Comparison of ENCODE assay signal across 8 cellular contexts in the genomic region with DNA sequence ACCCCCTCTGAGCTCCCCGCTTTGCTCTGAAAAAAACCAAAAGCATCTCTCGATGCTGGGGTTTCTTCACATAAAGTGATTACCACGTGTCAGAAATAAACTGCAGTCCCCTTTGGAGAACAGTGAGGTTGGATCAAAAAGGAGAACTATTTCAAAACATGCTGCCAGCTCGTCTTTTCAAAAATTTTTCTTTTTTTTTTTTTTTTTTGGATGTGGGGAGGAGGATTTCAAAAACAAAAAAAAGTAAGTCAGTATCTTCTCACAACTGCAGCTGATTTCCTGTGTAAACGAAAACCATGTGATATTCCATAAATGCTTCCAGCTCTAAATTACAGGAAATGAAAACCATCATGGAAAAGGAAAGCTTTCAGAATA.
A peak's percentile ranks its signal among the peaks of the same experiment; 100 is the strongest.
DNase-seq lines count a peak whose midpoint lies in the region; ATAC-seq and TF ChIP-seq lines count a peak whose summit lies in the region.

No MANE protein-coding gene starts in this region.

- H3K4me3 ChIP-seq in gastrocnemius medialis, result peak overlapping the region; percentile 55 to 91 (median 77)

- H3K4me3 Mint-ChIP-seq in activated CD4-positive, alpha-beta T cell treated with anti-CD3 and anti-CD28 coated beads, Interleukin-2, amount 10 ng/mL, durations not matched to agents 7 days and 5 days, result peak overlapping the region; percentile 67

- H3K9me3 Mint-ChIP-seq in activated CD4-positive, alpha-beta T cell treated with anti-CD3 and anti-CD28 coated beads, Interleukin-2, amount 10 ng/mL, durations not matched to agents 7 days and 5 days, result peaks cover under 1% of the 10 kb centered on the region
- H3K9me3 Mint-ChIP-seq in activated naive CD4-positive, alpha-beta T cell treated with anti-CD3 and anti-CD28 coated beads, Interleukin-2, amount 50 U/mL, for 72 hours, result peaks cover 0 to under 1% of the 10 kb centered on the region in 2 donors

- POLR2A ChIA-PET in activated CD4-positive, alpha-beta T cell treated with anti-CD3 and anti-CD28 coated beads, Interleukin-2, amount 10 ng/mL, durations not matched to agents 7 days and 5 days (lab: Charles Lee), result no interaction called here

- H3K36me3 ChIP-seq in gastrocnemius medialis, result no peaks in the 10 kb centered on the region

- no peak for DNase-seq in activated CD4-positive, alpha-beta T cell treated with anti-CD3 and anti-CD28 coated beads, Interleukin-2, amount 10 ng/mL, durations not matched to agents 7 days and 5 days
- DNase-seq in activated CD4-positive, alpha-beta T cell treated with anti-CD3 and anti-CD28 coated beads for 4 hours, result no peak
- no peak for DNase-seq in activated naive CD4-positive, alpha-beta T cell treated with anti-CD3 and anti-CD28 coated beads, Interleukin-2, amount 50 U/mL, for 72 hours (ENCODE audit: low spot score in 2 of 2)
- DNase-seq in hepatic stellate cell (ENCODE audit: low spot score), result peak; percentile 31
- no peak for DNase-seq in gastrocnemius medialis
- no peak for DNase-seq in GM19238 (ENCODE audit: insufficient read length, low spot score)
- no peak for DNase-seq in NCI-H2227 (lab: John Stamatoyannopoulos, UW; ENCODE audit: unreplicated experiment)

- CTCF ChIA-PET in activated CD4-positive, alpha-beta T cell treated with anti-CD3 and anti-CD28 coated beads, Interleukin-2, amount 10 ng/mL, durations not matched to agents 7 days and 5 days (lab: Charles Lee), result interaction anchor here (0.6 to 2.8 kb wide), 18 partner anchors 10 to 706 kb away, joined by 3 to 9 read pairs (median 4); partner anchors contain the start of gene ZNF438

- H3K27ac Mint-ChIP-seq in activated CD4-positive, alpha-beta T cell treated with anti-CD3 and anti-CD28 coated beads, Interleukin-2, amount 10 ng/mL, durations not matched to agents 7 days and 5 days, result peak overlapping the region; percentile 48
- peak overlapping the region; percentile 52 to 69 for H3K27ac Mint-ChIP-seq in activated naive CD4-positive, alpha-beta T cell treated with anti-CD3 and anti-CD28 coated beads, Interleukin-2, amount 50 U/mL, for 72 hours

- H3K9me3 ChIP-seq in gastrocnemius medialis, result no peaks in the 10 kb centered on the region

- intact Hi-C loops in gastrocnemius medialis (cut with DNase I; ENCODE audit: low total_unique reads), result loop anchor here (1.0 to 10.0 kb wide), 6 partner anchors 246 to 1024 kb away; partner anchors contain the start of genes ZEB1 and ZNF438

- in situ Hi-C loops in gastrocnemius medialis (cut with MboI; ENCODE audit: low sequenced_read_pairs in 4 of 4), result loop anchor here (10.0 to 25.0 kb wide), 6 partner anchors 250 to 1030 kb away; partner anchors contain the start of genes ZEB1 (in 4 of the 4) and ZNF438 (in 1 of the 4)

- ATAC-seq in activated naive CD4-positive, alpha-beta T cell treated with anti-CD3 and anti-CD28 coated beads, Interleukin-2, amount 50 U/mL, for 72 hours, result peak; percentile 6 to 24
- ATAC-seq in gastrocnemius medialis, result peak; percentile 32 to 35
- ATAC-seq in GM18868 (IDR thresholded peaks at IDR 0.05; ENCODE audit: unreplicated experiment), result no peak

- no peaks in the 10 kb centered on the region for H3K27me3 ChIP-seq in gastrocnemius medialis

- H3K36me3 Mint-ChIP-seq in activated CD4-positive, alpha-beta T cell treated with anti-CD3 and anti-CD28 coated beads, Interleukin-2, amount 10 ng/mL, durations not matched to agents 7 days and 5 days (ENCODE audit: low read depth), result no peaks in the 10 kb centered on the region
- H3K36me3 Mint-ChIP-seq in activated naive CD4-positive, alpha-beta T cell treated with anti-CD3 and anti-CD28 coated beads, Interleukin-2, amount 50 U/mL, for 72 hours, result peaks cover 0 to under 1% of the 10 kb centered on the region in 2 donors

- H3K27me3 Mint-ChIP-seq in activated CD4-positive, alpha-beta T cell treated with anti-CD3 and anti-CD28 coated beads, Interleukin-2, amount 10 ng/mL, durations not matched to agents 7 days and 5 days, result no peaks in the 10 kb centered on the region

- no peak for TF ChIP-seq CTCF in gastrocnemius medialis (IDR thresholded peaks at IDR 0.05 in 4 of 5, conservative IDR thresholded peaks at IDR 0.05 in 1 of 5)

- no peak for TF ChIP-seq POLR2A in gastrocnemius medialis (IDR thresholded peaks at IDR 0.05)

- H3K4me1 Mint-ChIP-seq in activated CD4-positive, alpha-beta T cell treated with anti-CD3 and anti-CD28 coated beads, Interleukin-2, amount 10 ng/mL, durations not matched to agents 7 days and 5 days, result peaks cover 28% of the 10 kb centered on the region

- peaks cover 3 to 12% of the 10 kb centered on the region in 2 donors for H3K4me1 ChIP-seq in gastrocnemius medialis

- H3K27ac ChIP-seq in gastrocnemius medialis, result peak overlapping the region; percentile 82 to 90 (median 87)
